In genomic region chr17:49404371-49404770, GRCh38 we compare ENCODE assay signal across 1 cellular context.
TF ChIP-seq lines count a peak whose summit lies in the region.

No MANE protein-coding gene starts in this region.

TF ChIP-seq in endothelial cell of umbilical vein, 7 proteins besides CTCF, POLR2A, EP300 and RAD21:
- TF ChIP-seq MAX (IDR thresholded peaks at IDR 0.05; ENCODE audit: insufficient read depth, insufficient read length) = no peak
- TF ChIP-seq FOS (IDR thresholded peaks at IDR 0.05; ENCODE audit: borderline replicate concordance, insufficient read depth, low read length) = no peak
- TF ChIP-seq GATA2 (IDR thresholded peaks at IDR 0.05; ENCODE audit: insufficient read depth, insufficient read length, low read depth, low read length) = no peak
- no peak for TF ChIP-seq JUN (IDR thresholded peaks at IDR 0.05; ENCODE audit: borderline replicate concordance, insufficient read depth, insufficient read length, low read depth)
- no peak for TF ChIP-seq MYC (IDR thresholded peaks at IDR 0.05; ENCODE audit: low read depth, low read length)
- no peak for TF ChIP-seq EZH2 (IDR thresholded peaks at IDR 0.05; ENCODE audit: borderline replicate concordance, low read depth, low read length, severe bottlenecking)
- no peak for TF ChIP-seq POLR2AphosphoS5 (IDR thresholded peaks at IDR 0.05; ENCODE audit: insufficient read depth, low read depth, low read length)
